10 cellular contexts compared by ENCODE assay signal in the genomic region with DNA sequence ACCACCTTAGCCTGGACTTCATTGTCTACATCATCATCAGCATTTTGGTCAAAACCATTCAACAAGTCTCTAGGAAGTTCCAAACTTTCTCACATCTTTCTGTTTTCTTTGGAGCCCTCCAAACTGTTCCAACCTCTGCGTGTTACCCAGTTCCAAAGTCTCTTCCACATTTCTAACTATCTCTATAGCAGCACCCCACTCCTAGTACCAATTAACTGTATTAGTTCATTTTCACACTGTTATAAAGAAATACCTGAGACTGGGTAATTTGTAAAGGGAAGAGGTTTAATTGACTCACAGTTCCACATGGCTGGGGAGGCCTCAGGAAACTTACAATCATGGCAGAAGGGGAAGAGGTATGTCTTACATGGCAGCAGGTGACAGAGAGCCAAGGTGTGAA. TPM values are rescaled to one million over a fixed set of nuclear protein-coding genes. Genes with fewer than 3 reads are reported as not detected.
"Had no signal": no experiment of that assay in that cellular context is flagged by ENCODE, and none has a peak within 500 bp of the region (broad histone marks: within the 10 kb centered on the region; RNA-seq: fewer than 3 reads in every experiment).

No MANE protein-coding gene starts in this region.

RNA-seq across cellular contexts. Expression of gene MSTN, which starts 46.6 kb away (rescaled TPM):
- total RNA-seq: kidney epithelial cell, left lobe of liver, left ventricle myocardium inferior, left ventricle myocardium superior, lung microvascular endothelial cell, mammary epithelial cell, mononuclear cell had no signal
- polyA plus RNA-seq: immature natural killer cell; keratinocyte; mammary epithelial cell; naive thymus-derived CD4-positive, alpha-beta T cell had no signal
